In genomic region chr6:17484201-17484606, GRCh38 we compare ENCODE assay signal across 22 cellular contexts.
DNase-seq lines count a peak whose midpoint lies in the region; ATAC-seq and TF ChIP-seq lines count a peak whose summit lies in the region.
"Had no signal": no experiment of that assay in that cellular context is flagged by ENCODE, and none has a peak within 500 bp of the region (broad histone marks: within the 10 kb centered on the region; RNA-seq: fewer than 3 reads in every experiment).

No MANE protein-coding gene starts in this region.

- no peaks in the 10 kb centered on the region for H3K9me3 ChIP-seq in neural progenitor cell (ENCODE audit: low read depth)
- H3K9me3 ChIP-seq: Caco-2, MG63, thoracic aorta had no signal

- H2AFZ ChIP-seq in neural progenitor cell (replicated peaks) = no peak overlapping the region

- peaks cover 2% of the 10 kb centered on the region for H3K27me3 Mint-ChIP-seq in neural progenitor cell (ENCODE audit: insufficient read depth, low read depth)

- no peak overlapping the region for H3K27ac ChIP-seq in neural progenitor cell
- H3K27ac ChIP-seq: thoracic aorta had no signal

- TF ChIP-seq CTCF in neural progenitor cell (IDR thresholded peaks at IDR 0.05) = no peak

- H3K4me2 ChIP-seq in neural progenitor cell = no peak overlapping the region

- peak; percentile 59 for DNase-seq in NCI-H1105 (lab: John Stamatoyannopoulos, UW)
- DNase-seq in NCI-H2107 treated with DMSO at 0.1 percent for 48 hours (lab: John Stamatoyannopoulos, UW; ENCODE audit: unreplicated experiment) = peak; percentile 62
- DNase-seq in SHP77 treated with DMSO at 0.1 percent for 48 hours (lab: John Stamatoyannopoulos, UW) = peak; percentile 63
- no peak for DNase-seq in neural progenitor cell (ENCODE audit: low spot score)
- DNase-seq in activated naive CD4-positive, alpha-beta T cell treated with anti-CD3 and anti-CD28 coated beads, Interleukin-2, amount 50 U/mL, for 72 hours (ENCODE audit: low spot score in 2 of 2) = no peak
- no peak for DNase-seq in activated CD4-positive, alpha-beta T cell treated with anti-CD3 and anti-CD28 coated beads for 1 hour
- DNase-seq: activated CD8-positive, alpha-beta T cell treated with anti-CD3 and anti-CD28 coated beads, Interleukin-2, amount 10 ng/mL, durations not matched to agents 7 days and 5 days; activated naive CD8-positive, alpha-beta T cell treated with anti-CD3 and anti-CD28 coated beads, Interleukin-2, amount 50 U/mL, for 24 hours; activated T-cell treated with anti-CD3 and anti-CD28 coated beads, Interleukin-2, amount 50 U/mL, for 72 hours; Caco-2; effector CD4-positive, alpha-beta T cell; GDM1; MG63; NCI-H82; nucleus accumbens; RPMI8226; stimulated activated CD4-positive, alpha-beta T cell treated with anti-CD3 and anti-CD28 coated beads, Interleukin-4, amount 100 ng/mL, for 4 hours had no signal

- no peaks in the 10 kb centered on the region for H3K9me3 Mint-ChIP-seq in neural progenitor cell
- no peaks in the 10 kb centered on the region for H3K9me3 Mint-ChIP-seq in activated naive CD4-positive, alpha-beta T cell treated with anti-CD3 and anti-CD28 coated beads, Interleukin-2, amount 50 U/mL, for 72 hours
- H3K9me3 Mint-ChIP-seq: activated naive CD8-positive, alpha-beta T cell treated with anti-CD3 and anti-CD28 coated beads, Interleukin-2, amount 50 U/mL, for 24 hours; activated T-cell treated with anti-CD3 and anti-CD28 coated beads, Interleukin-2, amount 50 U/mL, for 72 hours; T-helper 1 cell treated with Interleukin-12 subunit alpha and Interleukin-12 subunit beta and Interleukin-4 antibody, amounts not matched to agents 30 μg/mL and 1 μg/mL, for 36 hours had no signal

- ATAC-seq in HG03135 (IDR thresholded peaks at IDR 0.05; ENCODE audit: unreplicated experiment) = no peak
- ATAC-seq in GM19328 (IDR thresholded peaks at IDR 0.05; ENCODE audit: unreplicated experiment) = no peak
- no peak for ATAC-seq in activated naive CD4-positive, alpha-beta T cell treated with anti-CD3 and anti-CD28 coated beads, Interleukin-2, amount 50 U/mL, for 72 hours
- ATAC-seq: activated CD8-positive, alpha-beta T cell treated with anti-CD3 and anti-CD28 coated beads, Interleukin-2, amount 10 ng/mL, durations not matched to agents 7 days and 5 days; activated naive CD8-positive, alpha-beta T cell treated with anti-CD3 and anti-CD28 coated beads, Interleukin-2, amount 50 U/mL, for 24 hours; activated T-cell treated with anti-CD3 and anti-CD28 coated beads, Interleukin-2, amount 50 U/mL, for 72 hours; HepG2 had no signal

- no peaks in the 10 kb centered on the region for H3K4me1 ChIP-seq in neural progenitor cell
- H3K4me1 ChIP-seq: Caco-2 had no signal

- no peak overlapping the region for H3K4me3 Mint-ChIP-seq in neural progenitor cell
- H3K4me3 Mint-ChIP-seq: activated CD8-positive, alpha-beta T cell treated with anti-CD3 and anti-CD28 coated beads, Interleukin-2, amount 10 ng/mL, durations not matched to agents 7 days and 5 days; activated naive CD8-positive, alpha-beta T cell treated with anti-CD3 and anti-CD28 coated beads, Interleukin-2, amount 50 U/mL, for 24 hours; activated T-cell treated with anti-CD3 and anti-CD28 coated beads, Interleukin-2, amount 50 U/mL, for 72 hours; T-helper 1 cell treated with Interleukin-12 subunit alpha and Interleukin-12 subunit beta and Interleukin-4 antibody, amounts not matched to agents 30 μg/mL and 1 μg/mL, for 36 hours had no signal

- H3K36me3 Mint-ChIP-seq in neural progenitor cell = peaks cover 19% of the 10 kb centered on the region
- H3K36me3 Mint-ChIP-seq in activated naive CD4-positive, alpha-beta T cell treated with anti-CD3 and anti-CD28 coated beads, Interleukin-2, amount 50 U/mL, for 72 hours = no peaks in the 10 kb centered on the region

- H4K20me1 ChIP-seq in neural progenitor cell (ENCODE audit: low read depth) = no peaks in the 10 kb centered on the region

- H3K4me3 ChIP-seq in neural progenitor cell = no peak overlapping the region
- H3K4me3 ChIP-seq: MG63, thoracic aorta had no signal

- H3F3A ChIP-seq in neural progenitor cell (ENCODE audit: low read depth) = no peaks in the 10 kb centered on the region

- peak overlapping the region; percentile 43 for H3K27ac Mint-ChIP-seq in neural progenitor cell
- no peak overlapping the region for H3K27ac Mint-ChIP-seq in activated naive CD4-positive, alpha-beta T cell treated with anti-CD3 and anti-CD28 coated beads, Interleukin-2, amount 50 U/mL, for 72 hours
- H3K27ac Mint-ChIP-seq: activated CD8-positive, alpha-beta T cell treated with anti-CD3 and anti-CD28 coated beads, Interleukin-2, amount 10 ng/mL, durations not matched to agents 7 days and 5 days; activated naive CD8-positive, alpha-beta T cell treated with anti-CD3 and anti-CD28 coated beads, Interleukin-2, amount 50 U/mL, for 24 hours; activated T-cell treated with anti-CD3 and anti-CD28 coated beads, Interleukin-2, amount 50 U/mL, for 72 hours; T-helper 1 cell treated with Interleukin-12 subunit alpha and Interleukin-12 subunit beta and Interleukin-4 antibody, amounts not matched to agents 30 μg/mL and 1 μg/mL, for 36 hours had no signal

- H3K4me1 Mint-ChIP-seq in neural progenitor cell = peaks cover 12% of the 10 kb centered on the region
- H3K4me1 Mint-ChIP-seq: activated naive CD8-positive, alpha-beta T cell treated with anti-CD3 and anti-CD28 coated beads, Interleukin-2, amount 50 U/mL, for 24 hours had no signal

- no peaks in the 10 kb centered on the region for H3K27me3 ChIP-seq in neural progenitor cell
- H3K27me3 ChIP-seq: MG63 had no signal

- H3K36me3 ChIP-seq in neural progenitor cell = no peaks in the 10 kb centered on the region
- H3K36me3 ChIP-seq: MG63, thoracic aorta had no signal

- no peaks in the 10 kb centered on the region for H3K79me2 ChIP-seq in neural progenitor cell (ENCODE audit: low read depth)

- no peak overlapping the region for H3K9ac ChIP-seq in neural progenitor cell

Comparison
In these comparisons a context has a peak if more than half of its experiments do, and no peak if none do; other contexts are left out.
1. DNase-seq: peak in NCI-H1105 (single experiment), NCI-H2107 treated with DMSO at 0.1 percent for 48 hours (single experiment) and SHP77 treated with DMSO at 0.1 percent for 48 hours (single experiment); none in neural progenitor cell (single experiment), activated naive CD4-positive, alpha-beta T cell treated with anti-CD3 and anti-CD28 coated beads, Interleukin-2, amount 50 U/mL, for 72 hours (0 of 2) and activated CD4-positive, alpha-beta T cell treated with anti-CD3 and anti-CD28 coated beads for 1 hour (single experiment).